Comparison of ENCODE assay signal across 10 cellular contexts in genomic region chr12:51891843-51892242, GRCh38. TPM values are rescaled to one million over a fixed set of nuclear protein-coding genes. Genes with fewer than 3 reads are reported as not detected.
DNase-seq lines count a peak whose midpoint lies in the region; ATAC-seq and TF ChIP-seq lines count a peak whose summit lies in the region.
"Had no signal": no experiment of that assay in that cellular context is flagged by ENCODE, and none has a peak within 500 bp of the region (broad histone marks: within the 10 kb centered on the region; RNA-seq: fewer than 3 reads in every experiment).

No MANE protein-coding gene starts in this region.

- H3K36me3 Mint-ChIP-seq in naive thymus-derived CD8-positive, alpha-beta T cell: no peaks in the 10 kb centered on the region

- H3K9me3 ChIP-seq in RWPE2 (ENCODE audit: severe bottlenecking): no peaks in the 10 kb centered on the region

- H3K27ac ChIP-seq in RWPE2 (ENCODE audit: poor library complexity, severe bottlenecking): no peak overlapping the region

- DNase-seq in A172 (ENCODE audit: low spot score) (peak; percentile 21), GM06990 (ENCODE audit: extremely low read depth, insufficient read length) (no peak), RWPE2 (ENCODE audit: low spot score) (no peak), iPS-NIHi7 (ENCODE audit: extremely low spot score) (peak; percentile 7), NCI-H2081 (lab: John Stamatoyannopoulos, UW) (no peak), G401 (ENCODE audit: low spot score) (no peak)
- no peak for DNase-seq in naive thymus-derived CD8-positive, alpha-beta T cell
- DNase-seq: caudate nucleus, substantia nigra had no signal

- H3K4me3 ChIP-seq in GM06990 (replicated peaks; ENCODE audit: low read depth, low read length) (no peak overlapping the region), RWPE2 (ENCODE audit: severe bottlenecking) (no peak overlapping the region)

- H3K9me3 Mint-ChIP-seq in naive thymus-derived CD8-positive, alpha-beta T cell: no peaks in the 10 kb centered on the region

- H3K36me3 ChIP-seq in GM06990 (ENCODE audit: control insufficient read depth, insufficient read depth, low read length): no peaks in the 10 kb centered on the region
- no peaks in the 10 kb centered on the region for H3K36me3 ChIP-seq in RWPE2 (ENCODE audit: low read depth)

- POLR2A ChIA-PET in naive thymus-derived CD8-positive, alpha-beta T cell (lab: Charles Lee): no interaction called here

- H3K4me3 Mint-ChIP-seq in naive thymus-derived CD8-positive, alpha-beta T cell: no peak overlapping the region

- H3K27me3 Mint-ChIP-seq in naive thymus-derived CD8-positive, alpha-beta T cell: peaks cover 2 to 7% (median 6%) of the 10 kb centered on the region in 5 donors

- H3K27ac Mint-ChIP-seq in naive thymus-derived CD8-positive, alpha-beta T cell: no peak overlapping the region

- TF ChIP-seq CTCF in GM06990 (IDR thresholded peaks at IDR 0.05; ENCODE audit: insufficient read depth, low read length, poor library complexity, severe bottlenecking) (peak; percentile 25), RWPE2 (IDR thresholded peaks at IDR 0.05; ENCODE audit: poor library complexity, severe bottlenecking) (peak; percentile 61)

- no peaks in the 10 kb centered on the region for H3K4me1 ChIP-seq in RWPE2 (ENCODE audit: insufficient read depth, poor library complexity, severe bottlenecking)

- no peaks in the 10 kb centered on the region; the same call in 1 of the 2 replicates for H3K27me3 ChIP-seq in GM06990 (replicated peaks; ENCODE audit: control insufficient read depth, insufficient read depth, low read length)
- no peaks in the 10 kb centered on the region for H3K27me3 ChIP-seq in RWPE2 (ENCODE audit: insufficient read depth, poor library complexity, severe bottlenecking)

- in situ Hi-C loops in G401 (cut with HindIII; ENCODE audit: low sequenced_read_pairs): no loop called here

- H3K4me1 Mint-ChIP-seq in naive thymus-derived CD8-positive, alpha-beta T cell: peaks cover 0 to 2% (median 0%) of the 10 kb centered on the region in 4 donors

- ATAC-seq in RWPE2 (ENCODE audit: low read depth): no peak
- no peak for ATAC-seq in HG03175 (IDR thresholded peaks at IDR 0.05; ENCODE audit: unreplicated experiment)
- no peak for ATAC-seq in naive thymus-derived CD8-positive, alpha-beta T cell

RNA-seq across cellular contexts. Expression of gene ANKRD33, which starts 3.9 kb away (rescaled TPM):
- not detected in 2 replicates for total RNA-seq in A172 (2014; rRNA removed; shearing (Covaris generic))
- not detected in 2 replicates for total RNA-seq in G401 (2014; rRNA removed; shearing (Covaris generic))
- total RNA-seq in naive thymus-derived CD8-positive, alpha-beta T cell: not detected
- not detected for polyA plus RNA-seq in naive thymus-derived CD8-positive, alpha-beta T cell

RNA-seq across cellular contexts. Expression of gene ACVRL1, which starts 15.5 kb away (rescaled TPM):
- 10.3 and 11.7 TPM in 2 replicates for total RNA-seq in A172 (2014; rRNA removed; shearing (Covaris generic))
- total RNA-seq in G401 (2014; rRNA removed; shearing (Covaris generic)): 1.8 and 2.9 TPM in 2 replicates
- not detected for total RNA-seq in naive thymus-derived CD8-positive, alpha-beta T cell
- not detected for polyA plus RNA-seq in naive thymus-derived CD8-positive, alpha-beta T cell

RNA-seq across cellular contexts. Expression of gene FIGNL2, which starts 43.3 kb away (rescaled TPM):
- 0.26 and 0.29 TPM in 2 replicates for total RNA-seq in A172 (2014; rRNA removed; shearing (Covaris generic))
- total RNA-seq in G401 (2014; rRNA removed; shearing (Covaris generic)): 11.1 and 12.8 TPM in 2 replicates
- total RNA-seq in naive thymus-derived CD8-positive, alpha-beta T cell: 1 to 10 TPM; 2.8 to 3.2 TPM
- under 1 TPM in 2 of 3 donors, not detected in 1; 0.08 to 0.21 TPM for polyA plus RNA-seq in naive thymus-derived CD8-positive, alpha-beta T cell

RNA-seq across cellular contexts. Expression of gene ACVR1B, which starts 59.7 kb away (rescaled TPM):
- 3.8 and 6.9 TPM in 2 replicates for total RNA-seq in A172 (2014; rRNA removed; shearing (Covaris generic))
- total RNA-seq in G401 (2014; rRNA removed; shearing (Covaris generic)): 1.6 and 3.0 TPM in 2 replicates
- 10 to 100 TPM; 11.7 to 12.6 TPM for total RNA-seq in naive thymus-derived CD8-positive, alpha-beta T cell
- 1 to 10 TPM; 1.2 to 2.3 (median 2.2) TPM for polyA plus RNA-seq in naive thymus-derived CD8-positive, alpha-beta T cell

Comparison
In these comparisons a context has a peak if more than half of its experiments do, and no peak if none do; other contexts are left out.
1. DNase-seq: peak in A172 (single experiment) and iPS-NIHi7 (single experiment); none in GM06990 (single experiment), RWPE2 (single experiment), NCI-H2081 (0 of 2), G401 (single experiment) and naive thymus-derived CD8-positive, alpha-beta T cell (0 of 10).